Comparison of ENCODE assay signal across 8 cellular contexts in genomic region chr17:27526603-27527002, GRCh38.
DNase-seq lines count a peak whose midpoint lies in the region; ATAC-seq, FAIRE-seq and TF ChIP-seq lines count a peak whose summit lies in the region.

No MANE protein-coding gene starts in this region.

- H4K20me1 ChIP-seq in astrocyte (ENCODE audit: insufficient read depth, low read length) = peaks cover 56% of the 10 kb centered on the region

- no peaks in the 10 kb centered on the region for H3K27me3 ChIP-seq in CD4-positive, alpha-beta T cell (ENCODE audit: control insufficient read depth, insufficient read depth, low read length)
- no peaks in the 10 kb centered on the region for H3K27me3 ChIP-seq in astrocyte (ENCODE audit: insufficient read depth, low read length)

- CTCF ChIA-PET in CD4-positive, alpha-beta T cell (lab: Charles Lee) = no interaction called here

- no peak for FAIRE-seq in astrocyte (lab: Jason Lieb, UNC)

- H3K27ac Mint-ChIP-seq in CD4-positive, alpha-beta T cell = no peak overlapping the region
- H3K27ac Mint-ChIP-seq in astrocyte (ENCODE audit: unreplicated experiment) (peak overlapping the region; percentile 41), naive B cell (peak overlapping the region in 4 of 6 donors; percentile 4 to 62 (median 34))

- no peaks in the 10 kb centered on the region for H3K9me3 ChIP-seq in CD4-positive, alpha-beta T cell (ENCODE audit: control insufficient read depth, low read length)
- no peaks in the 10 kb centered on the region for H3K9me3 ChIP-seq in astrocyte (ENCODE audit: insufficient read depth, low read depth, low read length)

- no peaks in the 10 kb centered on the region for H3K27me3 Mint-ChIP-seq in CD4-positive, alpha-beta T cell
- H3K27me3 Mint-ChIP-seq in astrocyte (ENCODE audit: low read depth, unreplicated experiment) = no peaks in the 10 kb centered on the region
- no peaks in the 10 kb centered on the region for H3K27me3 Mint-ChIP-seq in naive B cell

- no peaks in the 10 kb centered on the region for H3K36me3 Mint-ChIP-seq in CD4-positive, alpha-beta T cell (ENCODE audit: low read depth)
- H3K36me3 Mint-ChIP-seq in astrocyte (ENCODE audit: low read depth, unreplicated experiment) (peaks cover 14% of the 10 kb centered on the region), naive B cell (no peaks in the 10 kb centered on the region)

- no peak overlapping the region for H3K4me3 Mint-ChIP-seq in CD4-positive, alpha-beta T cell
- H3K4me3 Mint-ChIP-seq in astrocyte (ENCODE audit: unreplicated experiment) (peak overlapping the region; percentile 36), naive B cell (peak overlapping the region in 4 of 8 donors; percentile 1 to 22 (median 4))

- H3K27ac ChIP-seq in CD4-positive, alpha-beta T cell (ENCODE audit: low read depth, low read length) = no peak overlapping the region
- no peak overlapping the region for H3K27ac ChIP-seq in astrocyte (ENCODE audit: low read depth, low read length)

- intact Hi-C loops in CD4-positive, alpha-beta T cell (cut with DNase I, micrococcal nuclease) = loop anchor here in 1 of 2 experiments (10.0 kb wide), 1 partner anchor 72 kb away; the partner anchor contains the start of gene KSR1

- POLR2A ChIA-PET in CD4-positive, alpha-beta T cell (lab: Charles Lee) = interaction anchor here (0.8 kb wide), 1 partner anchor 28 kb away, joined by 4 read pairs; no protein-coding TSS in a partner anchor

- peak in 1 of 10 experiments; percentile 7 for DNase-seq in CD4-positive, alpha-beta T cell
- DNase-seq in Kasumi-1 (lab: John Stamatoyannopoulos, UW) = peak; percentile 73 to 84
- peak; percentile 44 for DNase-seq in astrocyte (ENCODE audit: low read depth)
- peak; percentile 33 for DNase-seq in naive B cell
- no peak for DNase-seq in SHP77 treated with DMSO at 0.1 percent for 48 hours (lab: John Stamatoyannopoulos, UW)
- no peak for DNase-seq in effector CD4-positive, alpha-beta T cell
- DNase-seq in NCI-H524 treated with DMSO at 0.1 percent for 48 hours (lab: John Stamatoyannopoulos, UW) = no peak

- H3K4me1 Mint-ChIP-seq in CD4-positive, alpha-beta T cell (ENCODE audit: low read depth) = peaks cover 39% of the 10 kb centered on the region
- H3K4me1 Mint-ChIP-seq in astrocyte (ENCODE audit: low read depth, unreplicated experiment) (peaks cover 54% of the 10 kb centered on the region), naive B cell (peaks cover 45 to 50% (median 46%) of the 10 kb centered on the region in 3 donors)

- H3K9ac ChIP-seq in astrocyte (ENCODE audit: low read length) = no peak overlapping the region

- no peak overlapping the region for H3K4me3 ChIP-seq in astrocyte (ENCODE audit: insufficient read depth, low read depth, low read length)

- H3K79me2 ChIP-seq in astrocyte (ENCODE audit: insufficient read depth, low read length) = peaks cover 77% of the 10 kb centered on the region

- H3K4me1 ChIP-seq in astrocyte (ENCODE audit: insufficient read depth, low read length) = peaks cover 8% of the 10 kb centered on the region

- no peaks in the 10 kb centered on the region for H3K36me3 ChIP-seq in astrocyte (ENCODE audit: insufficient read depth, low read length)

- H3K9me3 Mint-ChIP-seq in CD4-positive, alpha-beta T cell = no peaks in the 10 kb centered on the region
- H3K9me3 Mint-ChIP-seq in astrocyte (ENCODE audit: unreplicated experiment) = no peaks in the 10 kb centered on the region
- no peaks in the 10 kb centered on the region for H3K9me3 Mint-ChIP-seq in naive B cell

- TF ChIP-seq CTCF in CD4-positive, alpha-beta T cell (IDR thresholded peaks at IDR 0.05) = no peak
- TF ChIP-seq CTCF in astrocyte (IDR thresholded peaks at IDR 0.05; ENCODE audit: insufficient read depth, low read depth, low read length) = no peak

- peak; percentile 48 for ATAC-seq in CD4-positive, alpha-beta T cell (ENCODE audit: poor library complexity)
- ATAC-seq in GM19467 (IDR thresholded peaks at IDR 0.05; ENCODE audit: unreplicated experiment) (peak; percentile 60), naive B cell (ENCODE audit: low read depth in 2 of 2) (peak; percentile 90 to 91)

- peak overlapping the region; percentile 37 for H3K4me2 ChIP-seq in astrocyte (ENCODE audit: low read length)

- H2AFZ ChIP-seq in astrocyte (ENCODE audit: low read depth, low read length) = no peak overlapping the region

Comparison
In these comparisons a context has a peak if more than half of its experiments do, and no peak if none do; other contexts are left out.
1. DNase-seq: peak in Kasumi-1 (2 of 2), astrocyte (single experiment) and naive B cell (single experiment); none in SHP77 treated with DMSO at 0.1 percent for 48 hours (single experiment), effector CD4-positive, alpha-beta T cell (single experiment) and NCI-H524 treated with DMSO at 0.1 percent for 48 hours (single experiment).
2. Peak in every context shown above with its lines, with median percentiles within 50 percentile points of each other: ATAC-seq.